In genomic region chr10:2146079-2146478, GRCh38 we compare ENCODE assay signal across 18 cellular contexts.
"Had no signal": no experiment of that assay in that cellular context is flagged by ENCODE, and none has a peak within 500 bp of the region (broad histone marks: within the 10 kb centered on the region; RNA-seq: fewer than 3 reads in every experiment).

No MANE protein-coding gene starts in this region.

- DNase-seq: activated B cell treated with CpG ODN at 0.5 μM for 24 hours; activated CD4-positive, alpha-beta T cell treated with anti-CD3 and anti-CD28 coated beads, Interleukin-2, amount 10 ng/mL, durations not matched to agents 24 days and 14 days; activated CD8-positive, alpha-beta T cell treated with anti-CD3 and anti-CD28 coated beads for 36 hours; activated effector memory CD4-positive, alpha-beta T cell treated with Interleukin-2 at 50 U/mL for 16 hours; activated naive CD4-positive, alpha-beta T cell treated with anti-CD3 and anti-CD28 coated beads, Interleukin-2, amount 10 ng/mL, durations not matched to agents 7 days and 5 days; activated naive CD8-positive, alpha-beta T cell treated with anti-CD3 and anti-CD28 coated beads, Interleukin-2, amount 50 U/mL, for 24 hours; activated T-cell treated with anti-CD3 and anti-CD28 coated beads, Interleukin-2, amount 50 U/mL, for 4 hours; anterior cingulate cortex; central memory CD4-positive, alpha-beta T cell; dorsolateral prefrontal cortex; immature natural killer cell; kidney glomerular epithelial cell; natural killer cell; nucleus accumbens; stimulated activated CD4-positive, alpha-beta T cell treated with anti-CD3 and anti-CD28 coated beads, Interleukin-12 subunit alpha, Interleukin-12 subunit beta, amount 100 ng/mL, for 4 hours; stimulated activated CD4-positive, alpha-beta T cell treated with anti-CD3 and anti-CD28 coated beads, Interleukin-1b, Interleukin-23, amount 100 ng/mL, for 48 hours; stimulated activated naive CD8-positive, alpha-beta T cell treated with anti-CD3 and anti-CD28 coated beads, Interleukin-15, Interleukin-2, amounts not matched to agents 100 U/mL and 50 U/mL, for 24 hours had no signal

- H3K4me3 ChIP-seq: dorsolateral prefrontal cortex, tibial nerve had no signal

- H3K27ac ChIP-seq: dorsolateral prefrontal cortex, tibial nerve had no signal

- H3K36me3 ChIP-seq: tibial nerve had no signal

- H3K27me3 ChIP-seq: tibial nerve had no signal

- H3K9me3 ChIP-seq: tibial nerve had no signal

- H3K4me1 ChIP-seq: tibial nerve had no signal
